1 cellular context compared by ENCODE assay signal in the genomic region with DNA sequence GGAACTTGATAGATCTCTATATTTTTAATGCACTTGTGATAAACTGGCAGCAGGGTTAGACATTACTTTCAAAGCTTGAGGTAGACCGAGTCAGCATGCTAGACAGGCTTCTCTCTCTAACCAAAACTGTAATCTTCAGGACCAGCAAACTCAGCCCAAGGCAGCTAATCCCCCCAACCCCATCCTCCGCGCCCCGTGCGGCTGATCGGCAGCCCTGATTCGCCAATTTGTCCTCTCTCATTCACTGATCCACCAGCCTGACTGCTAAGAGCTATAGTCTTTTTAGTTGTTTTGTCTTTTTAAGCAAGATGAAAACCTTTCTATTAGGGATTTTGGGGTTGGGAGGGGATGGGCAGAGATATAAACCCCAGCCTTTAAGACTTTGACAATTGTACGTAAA.
TF ChIP-seq lines count a peak whose summit lies in the region.

No MANE protein-coding gene starts in this region.

TF ChIP-seq in GM23338, 12 proteins besides CTCF, POLR2A, EP300 and RAD21 (continued from another document):
- TF ChIP-seq, protein P1, sequence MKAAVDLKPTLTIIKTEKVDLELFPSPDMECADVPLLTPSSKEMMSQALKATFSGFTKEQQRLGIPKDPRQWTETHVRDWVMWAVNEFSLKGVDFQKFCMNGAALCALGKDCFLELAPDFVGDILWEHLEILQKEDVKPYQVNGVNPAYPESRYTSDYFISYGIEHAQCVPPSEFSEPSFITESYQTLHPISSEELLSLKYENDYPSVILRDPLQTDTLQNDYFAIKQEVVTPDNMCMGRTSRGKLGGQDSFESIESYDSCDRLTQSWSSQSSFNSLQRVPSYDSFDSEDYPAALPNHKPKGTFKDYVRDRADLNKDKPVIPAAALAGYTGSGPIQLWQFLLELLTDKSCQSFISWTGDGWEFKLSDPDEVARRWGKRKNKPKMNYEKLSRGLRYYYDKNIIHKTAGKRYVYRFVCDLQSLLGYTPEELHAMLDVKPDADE (IDR thresholded peaks at IDR 0.05), result no peak
- TF ChIP-seq JUNB (IDR thresholded peaks at IDR 0.05; ENCODE audit: unreplicated experiment), result no peak
- TF ChIP-seq ZNF331 (CRISPR knock-in tag; IDR thresholded peaks at IDR 0.05; ENCODE audit: low read depth), result no peak
- TF ChIP-seq, protein P2, sequence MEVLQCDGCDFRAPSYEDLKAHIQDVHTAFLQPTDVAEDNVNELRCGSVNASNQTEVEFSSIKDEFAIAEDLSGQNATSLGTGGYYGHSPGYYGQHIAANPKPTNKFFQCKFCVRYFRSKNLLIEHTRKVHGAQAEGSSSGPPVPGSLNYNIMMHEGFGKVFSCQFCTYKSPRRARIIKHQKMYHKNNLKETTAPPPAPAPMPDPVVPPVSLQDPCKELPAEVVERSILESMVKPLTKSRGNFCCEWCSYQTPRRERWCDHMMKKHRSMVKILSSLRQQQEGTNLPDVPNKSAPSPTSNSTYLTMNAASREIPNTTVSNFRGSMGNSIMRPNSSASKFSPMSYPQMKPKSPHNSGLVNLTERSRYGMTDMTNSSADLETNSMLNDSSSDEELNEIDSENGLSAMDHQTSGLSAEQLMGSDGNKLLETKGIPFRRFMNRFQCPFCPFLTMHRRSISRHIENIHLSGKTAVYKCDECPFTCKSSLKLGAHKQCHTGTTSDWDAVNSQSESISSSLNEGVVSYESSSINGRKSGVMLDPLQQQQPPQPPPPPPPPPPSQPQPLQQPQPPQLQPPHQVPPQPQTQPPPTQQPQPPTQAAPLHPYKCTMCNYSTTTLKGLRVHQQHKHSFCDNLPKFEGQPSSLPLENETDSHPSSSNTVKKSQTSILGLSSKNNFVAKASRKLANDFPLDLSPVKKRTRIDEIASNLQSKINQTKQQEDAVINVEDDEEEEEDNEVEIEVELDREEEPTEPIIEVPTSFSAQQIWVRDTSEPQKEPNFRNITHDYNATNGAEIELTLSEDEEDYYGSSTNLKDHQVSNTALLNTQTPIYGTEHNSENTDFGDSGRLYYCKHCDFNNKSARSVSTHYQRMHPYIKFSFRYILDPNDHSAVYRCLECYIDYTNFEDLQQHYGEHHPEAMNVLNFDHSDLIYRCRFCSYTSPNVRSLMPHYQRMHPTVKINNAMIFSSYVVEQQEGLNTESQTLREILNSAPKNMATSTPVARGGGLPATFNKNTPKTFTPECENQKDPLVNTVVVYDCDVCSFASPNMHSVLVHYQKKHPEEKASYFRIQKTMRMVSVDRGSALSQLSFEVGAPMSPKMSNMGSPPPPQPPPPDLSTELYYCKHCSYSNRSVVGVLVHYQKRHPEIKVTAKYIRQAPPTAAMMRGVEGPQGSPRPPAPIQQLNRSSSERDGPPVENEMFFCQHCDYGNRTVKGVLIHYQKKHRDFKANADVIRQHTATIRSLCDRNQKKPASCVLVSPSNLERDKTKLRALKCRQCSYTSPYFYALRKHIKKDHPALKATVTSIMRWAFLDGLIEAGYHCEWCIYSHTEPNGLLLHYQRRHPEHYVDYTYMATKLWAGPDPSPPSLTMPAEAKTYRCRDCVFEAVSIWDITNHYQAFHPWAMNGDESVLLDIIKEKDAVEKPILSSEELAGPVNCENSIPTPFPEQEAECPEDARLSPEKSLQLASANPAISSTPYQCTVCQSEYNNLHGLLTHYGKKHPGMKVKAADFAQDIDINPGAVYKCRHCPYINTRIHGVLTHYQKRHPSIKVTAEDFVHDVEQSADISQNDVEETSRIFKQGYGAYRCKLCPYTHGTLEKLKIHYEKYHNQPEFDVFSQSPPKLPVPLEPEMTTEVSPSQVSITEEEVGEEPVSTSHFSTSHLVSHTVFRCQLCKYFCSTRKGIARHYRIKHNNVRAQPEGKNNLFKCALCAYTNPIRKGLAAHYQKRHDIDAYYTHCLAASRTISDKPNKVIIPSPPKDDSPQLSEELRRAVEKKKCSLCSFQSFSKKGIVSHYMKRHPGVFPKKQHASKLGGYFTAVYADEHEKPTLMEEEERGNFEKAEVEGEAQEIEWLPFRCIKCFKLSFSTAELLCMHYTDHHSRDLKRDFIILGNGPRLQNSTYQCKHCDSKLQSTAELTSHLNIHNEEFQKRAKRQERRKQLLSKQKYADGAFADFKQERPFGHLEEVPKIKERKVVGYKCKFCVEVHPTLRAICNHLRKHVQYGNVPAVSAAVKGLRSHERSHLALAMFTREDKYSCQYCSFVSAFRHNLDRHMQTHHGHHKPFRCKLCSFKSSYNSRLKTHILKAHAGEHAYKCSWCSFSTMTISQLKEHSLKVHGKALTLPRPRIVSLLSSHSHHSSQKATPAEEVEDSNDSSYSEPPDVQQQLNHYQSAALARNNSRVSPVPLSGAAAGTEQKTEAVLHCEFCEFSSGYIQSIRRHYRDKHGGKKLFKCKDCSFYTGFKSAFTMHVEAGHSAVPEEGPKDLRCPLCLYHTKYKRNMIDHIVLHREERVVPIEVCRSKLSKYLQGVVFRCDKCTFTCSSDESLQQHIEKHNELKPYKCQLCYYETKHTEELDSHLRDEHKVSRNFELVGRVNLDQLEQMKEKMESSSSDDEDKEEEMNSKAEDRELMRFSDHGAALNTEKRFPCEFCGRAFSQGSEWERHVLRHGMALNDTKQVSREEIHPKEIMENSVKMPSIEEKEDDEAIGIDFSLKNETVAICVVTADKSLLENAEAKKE (CRISPR knock-in tag; IDR thresholded peaks at IDR 0.05), result no peak
